In the genomic region with DNA sequence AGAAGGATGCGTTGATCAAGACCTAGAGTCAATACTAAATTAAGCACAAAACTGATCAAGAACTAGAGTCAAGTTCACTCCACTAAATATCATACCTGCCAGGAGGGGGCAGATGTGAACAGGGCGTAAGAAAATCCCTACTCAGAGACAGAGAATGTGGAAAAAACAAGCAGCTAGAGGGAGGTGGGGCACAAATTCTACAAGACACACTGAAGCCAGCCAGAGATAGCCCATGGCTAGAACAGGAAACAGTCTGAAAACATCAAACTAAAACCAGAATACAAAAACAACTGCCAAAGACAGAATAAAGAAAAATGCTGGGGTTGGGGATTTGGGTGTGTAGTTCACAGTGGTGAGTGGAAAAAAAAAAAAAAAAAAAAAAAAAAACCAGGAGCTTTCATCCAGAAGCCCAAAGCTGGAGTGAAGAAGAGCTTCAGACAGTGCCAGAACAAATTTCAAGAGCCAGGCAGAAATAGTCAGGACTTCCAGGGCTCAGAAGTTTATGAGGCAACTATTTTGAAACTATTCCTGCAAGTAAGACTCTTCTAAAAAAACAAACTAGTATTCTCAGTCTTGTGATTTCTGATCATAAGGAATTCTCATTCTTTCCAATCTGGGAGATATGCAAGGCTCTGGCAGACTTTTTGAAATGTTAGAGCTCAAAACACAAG, we compare ENCODE assay signal across 8 cellular contexts.
DNase-seq lines count a peak whose midpoint lies in the region; ATAC-seq and TF ChIP-seq lines count a peak whose summit lies in the region.

No MANE protein-coding gene starts in this region.

- peaks cover 0 to 1% (median 0%) of the 10 kb centered on the region in 7 donors for H3K9me3 Mint-ChIP-seq in CD4-positive, CD25-positive, alpha-beta regulatory T cell
- H3K9me3 Mint-ChIP-seq in activated CD4-positive, alpha-beta memory T cell treated with anti-CD3 and anti-CD28 coated beads, Interleukin-2, amount 10 ng/mL, durations not matched to agents 7 days and 5 days, result no peaks in the 10 kb centered on the region
- peaks cover 4% of the 10 kb centered on the region for H3K9me3 Mint-ChIP-seq in progenitor cell of endocrine pancreas (ENCODE audit: low read depth)

- ATAC-seq in CD4-positive, CD25-positive, alpha-beta regulatory T cell (ENCODE audit: low read depth in 2 of 2), result peak; percentile 43 to 59
- ATAC-seq in GM18907 (IDR thresholded peaks at IDR 0.05; ENCODE audit: unreplicated experiment), result peak; percentile 83
- peak; percentile 89 for ATAC-seq in HG03432 (IDR thresholded peaks at IDR 0.05; ENCODE audit: unreplicated experiment)
- peak; percentile 88 for ATAC-seq in gastroesophageal sphincter
- ATAC-seq in HG03097 (IDR thresholded peaks at IDR 0.05; ENCODE audit: low FRiP score, unreplicated experiment), result no peak

- H3K4me1 Mint-ChIP-seq in CD4-positive, CD25-positive, alpha-beta regulatory T cell, result peaks cover 4 to 15% (median 11%) of the 10 kb centered on the region in 4 donors
- H3K4me1 Mint-ChIP-seq in activated CD4-positive, alpha-beta memory T cell treated with anti-CD3 and anti-CD28 coated beads, Interleukin-2, amount 10 ng/mL, durations not matched to agents 7 days and 5 days, result peaks cover 17% of the 10 kb centered on the region
- peaks cover 4% of the 10 kb centered on the region for H3K4me1 Mint-ChIP-seq in progenitor cell of endocrine pancreas (ENCODE audit: low read depth)

- POLR2A ChIA-PET in activated CD4-positive, alpha-beta memory T cell treated with anti-CD3 and anti-CD28 coated beads, Interleukin-2, amount 10 ng/mL, durations not matched to agents 7 days and 5 days (lab: Charles Lee), result interaction anchor here (2.1 kb wide), 1 partner anchor 193 kb away, joined by 6 read pairs; no protein-coding TSS in a partner anchor

- no peak overlapping the region for H3K27ac ChIP-seq in CD4-positive, CD25-positive, alpha-beta regulatory T cell (ENCODE audit: insufficient read depth, low read length, poor library complexity, severe bottlenecking)
- peak overlapping the region; percentile 60 to 81 (median 64) for H3K27ac ChIP-seq in gastroesophageal sphincter

- no peaks in the 10 kb centered on the region for H3K27me3 Mint-ChIP-seq in CD4-positive, CD25-positive, alpha-beta regulatory T cell
- H3K27me3 Mint-ChIP-seq in activated CD4-positive, alpha-beta memory T cell treated with anti-CD3 and anti-CD28 coated beads, Interleukin-2, amount 10 ng/mL, durations not matched to agents 7 days and 5 days, result no peaks in the 10 kb centered on the region
- H3K27me3 Mint-ChIP-seq in progenitor cell of endocrine pancreas, result no peaks in the 10 kb centered on the region

- CTCF ChIA-PET in activated CD4-positive, alpha-beta memory T cell treated with anti-CD3 and anti-CD28 coated beads, Interleukin-2, amount 10 ng/mL, durations not matched to agents 7 days and 5 days (lab: Charles Lee), result interaction anchor here (0.6 to 4.5 kb wide), 13 partner anchors 9 to 607 kb away, joined by 3 to 31 read pairs (median 4); a partner anchor contains a TSS

- no peak for TF ChIP-seq EP300 in gastroesophageal sphincter (IDR thresholded peaks at IDR 0.05)

- H3K4me3 Mint-ChIP-seq in CD4-positive, CD25-positive, alpha-beta regulatory T cell, result no peak overlapping the region
- no peak overlapping the region for H3K4me3 Mint-ChIP-seq in activated CD4-positive, alpha-beta memory T cell treated with anti-CD3 and anti-CD28 coated beads, Interleukin-2, amount 10 ng/mL, durations not matched to agents 7 days and 5 days
- H3K4me3 Mint-ChIP-seq in progenitor cell of endocrine pancreas (ENCODE audit: low read depth), result no peak overlapping the region

- DNase-seq in CD4-positive, CD25-positive, alpha-beta regulatory T cell, result peak; percentile 1 to 77 (median 32)
- peak; percentile 44 for DNase-seq in NCI-H510A treated with DMSO at 0.1 percent for 48 hours (lab: John Stamatoyannopoulos, UW)
- DNase-seq in activated CD4-positive, alpha-beta memory T cell treated with anti-CD3 and anti-CD28 coated beads, Interleukin-2, amount 10 ng/mL, durations not matched to agents 7 days and 5 days, result peak; percentile 52
- peak; percentile 10 for DNase-seq in progenitor cell of endocrine pancreas (ENCODE audit: low spot score, unreplicated experiment)

- no peaks in the 10 kb centered on the region for H3K27me3 ChIP-seq in CD4-positive, CD25-positive, alpha-beta regulatory T cell (ENCODE audit: control insufficient read depth, insufficient read depth, low read length)
- H3K27me3 ChIP-seq in gastroesophageal sphincter, result no peaks in the 10 kb centered on the region

- whole genome bisulfite sequencing in gastroesophageal sphincter (ENCODE audit: low coverage in 1 of 2), 2 donors, result 23 to 25% methylated on average over 2 of the region's 2 CpGs

- H3K36me3 ChIP-seq in CD4-positive, CD25-positive, alpha-beta regulatory T cell (ENCODE audit: control insufficient read depth, insufficient read depth, low read length), result no peaks in the 10 kb centered on the region
- H3K36me3 ChIP-seq in gastroesophageal sphincter, result no peaks in the 10 kb centered on the region

- no peak overlapping the region for H3K4me3 ChIP-seq in CD4-positive, CD25-positive, alpha-beta regulatory T cell (ENCODE audit: low read depth, low read length)
- H3K4me3 ChIP-seq in gastroesophageal sphincter, result no peak overlapping the region

- TF ChIP-seq CTCF in gastroesophageal sphincter (IDR thresholded peaks at IDR 0.05) (peak; percentile 31 to 75 (median 71)), progenitor cell of endocrine pancreas (IDR thresholded peaks at IDR 0.05; ENCODE audit: unreplicated experiment) (peak; percentile 72)

- TF ChIP-seq POLR2A in gastroesophageal sphincter (IDR thresholded peaks at IDR 0.05), result no peak

- no peaks in the 10 kb centered on the region for H3K36me3 Mint-ChIP-seq in CD4-positive, CD25-positive, alpha-beta regulatory T cell
- H3K36me3 Mint-ChIP-seq in activated CD4-positive, alpha-beta memory T cell treated with anti-CD3 and anti-CD28 coated beads, Interleukin-2, amount 10 ng/mL, durations not matched to agents 7 days and 5 days (ENCODE audit: low read depth), result no peaks in the 10 kb centered on the region
- H3K36me3 Mint-ChIP-seq in progenitor cell of endocrine pancreas (ENCODE audit: insufficient read depth), result no peaks in the 10 kb centered on the region

- H3K4me1 ChIP-seq in CD4-positive, CD25-positive, alpha-beta regulatory T cell (ENCODE audit: control insufficient read depth, insufficient read depth, low read length, poor library complexity, severe bottlenecking), result no peaks in the 10 kb centered on the region
- peaks cover 7 to 20% (median 10%) of the 10 kb centered on the region in 3 donors for H3K4me1 ChIP-seq in gastroesophageal sphincter

- H3K27ac Mint-ChIP-seq in CD4-positive, CD25-positive, alpha-beta regulatory T cell, result peak overlapping the region in 2 of 3 donors; percentile 16 to 72
- H3K27ac Mint-ChIP-seq in activated CD4-positive, alpha-beta memory T cell treated with anti-CD3 and anti-CD28 coated beads, Interleukin-2, amount 10 ng/mL, durations not matched to agents 7 days and 5 days, result no peak overlapping the region
- H3K27ac Mint-ChIP-seq in progenitor cell of endocrine pancreas, result no peak overlapping the region

- no peaks in the 10 kb centered on the region for H3K9me3 ChIP-seq in CD4-positive, CD25-positive, alpha-beta regulatory T cell (ENCODE audit: control insufficient read depth in 2 of 2, low read length in 2 of 2)
- no peaks in the 10 kb centered on the region for H3K9me3 ChIP-seq in gastroesophageal sphincter

Comparison
In these comparisons a context has a peak if more than half of its experiments do, and no peak if none do; other contexts are left out.
1. H3K27ac Mint-ChIP-seq: peak in CD4-positive, CD25-positive, alpha-beta regulatory T cell (2 of 3); none in activated CD4-positive, alpha-beta memory T cell treated with anti-CD3 and anti-CD28 coated beads, Interleukin-2, amount 10 ng/mL, durations not matched to agents 7 days and 5 days (single experiment) and progenitor cell of endocrine pancreas (single experiment).
2. Peak in every context shown above with its lines, with median percentiles within 50 percentile points of each other: DNase-seq.